In genomic region chr15:90909976-90910375, GRCh38 we compare ENCODE assay signal across 29 cellular contexts.
"Had no signal": no experiment of that assay in that cellular context is flagged by ENCODE, and none has a peak within 500 bp of the region (broad histone marks: within the 10 kb centered on the region; RNA-seq: fewer than 3 reads in every experiment).

No MANE protein-coding gene starts in this region.

- H3K9me3 ChIP-seq: body of pancreas, breast epithelium, MG63, Peyer's patch had no signal

- ATAC-seq: activated CD8-positive, alpha-beta T cell treated with anti-CD3 and anti-CD28 coated beads, Interleukin-2, amount 10 ng/mL, durations not matched to agents 7 days and 5 days; body of pancreas; PC-3 had no signal

- DNase-seq: activated CD4-positive, alpha-beta T cell treated with anti-CD3 and anti-CD28 coated beads, Interleukin-2, amount 10 ng/mL, durations not matched to agents 24 days and 14 days; activated CD4-positive, alpha-beta T cell treated with anti-CD3 and anti-CD28 coated beads, Interleukin-2, amount 50 U/mL, for 4 hours; activated CD8-positive, alpha-beta T cell treated with anti-CD3 and anti-CD28 coated beads, Interleukin-2, amount 10 ng/mL, durations not matched to agents 7 days and 5 days; activated gamma-delta T cell; activated naive CD4-positive, alpha-beta T cell treated with Interleukin-2 at 50 U/mL for 16 hours; activated naive CD8-positive, alpha-beta T cell treated with anti-CD3 and anti-CD28 coated beads, Interleukin-2, amount 10 ng/mL, durations not matched to agents 7 days and 5 days; activated T-cell treated with anti-CD3 and anti-CD28 coated beads, Interleukin-2, amount 50 U/mL, for 24 hours; amygdala; body of pancreas; Kasumi-1; KG1; MG63; NCI-H1048; NCI-H1105 treated with DMSO at 0.1 percent for 48 hours; NCI-H1436; NCI-H1694; NCI-H1930; NCI-H2081 treated with DMSO at 0.1 percent for 48 hours; NCI-H226; NCI-H524 treated with DMSO at 0.1 percent for 48 hours; PC-3; Peyer's patch; RPMI8226; SIG-M5; SW 1271; T-helper 1 cell; T1000; WERI-Rb-1 had no signal

- H3K27me3 ChIP-seq: body of pancreas, breast epithelium, MG63, Peyer's patch had no signal

- H3K27ac ChIP-seq: body of pancreas, breast epithelium, Peyer's patch, WERI-Rb-1 had no signal

- H3K4me3 ChIP-seq: body of pancreas, breast epithelium, MG63, Peyer's patch had no signal

- H3K4me1 ChIP-seq: breast epithelium, Peyer's patch had no signal

- H3K36me3 ChIP-seq: WERI-Rb-1 had no signal
